ENCODE assay signal across 1 cellular context in genomic region chr17:21214015-21214776, GRCh38.
TF ChIP-seq lines count a peak whose summit lies in the region.

A gene with protein sequence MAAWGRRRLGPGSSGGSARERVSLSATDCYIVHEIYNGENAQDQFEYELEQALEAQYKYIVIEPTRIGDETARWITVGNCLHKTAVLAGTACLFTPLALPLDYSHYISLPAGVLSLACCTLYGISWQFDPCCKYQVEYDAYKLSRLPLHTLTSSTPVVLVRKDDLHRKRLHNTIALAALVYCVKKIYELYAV (minus strand): TSS chr17:21214161. CDS start chr17:21214152, 9 bp downstream.

TF ChIP-seq in HEK293, 187 proteins besides CTCF, POLR2A, EP300 and RAD21 (continued from another document):
- TF ChIP-seq, protein P1, sequence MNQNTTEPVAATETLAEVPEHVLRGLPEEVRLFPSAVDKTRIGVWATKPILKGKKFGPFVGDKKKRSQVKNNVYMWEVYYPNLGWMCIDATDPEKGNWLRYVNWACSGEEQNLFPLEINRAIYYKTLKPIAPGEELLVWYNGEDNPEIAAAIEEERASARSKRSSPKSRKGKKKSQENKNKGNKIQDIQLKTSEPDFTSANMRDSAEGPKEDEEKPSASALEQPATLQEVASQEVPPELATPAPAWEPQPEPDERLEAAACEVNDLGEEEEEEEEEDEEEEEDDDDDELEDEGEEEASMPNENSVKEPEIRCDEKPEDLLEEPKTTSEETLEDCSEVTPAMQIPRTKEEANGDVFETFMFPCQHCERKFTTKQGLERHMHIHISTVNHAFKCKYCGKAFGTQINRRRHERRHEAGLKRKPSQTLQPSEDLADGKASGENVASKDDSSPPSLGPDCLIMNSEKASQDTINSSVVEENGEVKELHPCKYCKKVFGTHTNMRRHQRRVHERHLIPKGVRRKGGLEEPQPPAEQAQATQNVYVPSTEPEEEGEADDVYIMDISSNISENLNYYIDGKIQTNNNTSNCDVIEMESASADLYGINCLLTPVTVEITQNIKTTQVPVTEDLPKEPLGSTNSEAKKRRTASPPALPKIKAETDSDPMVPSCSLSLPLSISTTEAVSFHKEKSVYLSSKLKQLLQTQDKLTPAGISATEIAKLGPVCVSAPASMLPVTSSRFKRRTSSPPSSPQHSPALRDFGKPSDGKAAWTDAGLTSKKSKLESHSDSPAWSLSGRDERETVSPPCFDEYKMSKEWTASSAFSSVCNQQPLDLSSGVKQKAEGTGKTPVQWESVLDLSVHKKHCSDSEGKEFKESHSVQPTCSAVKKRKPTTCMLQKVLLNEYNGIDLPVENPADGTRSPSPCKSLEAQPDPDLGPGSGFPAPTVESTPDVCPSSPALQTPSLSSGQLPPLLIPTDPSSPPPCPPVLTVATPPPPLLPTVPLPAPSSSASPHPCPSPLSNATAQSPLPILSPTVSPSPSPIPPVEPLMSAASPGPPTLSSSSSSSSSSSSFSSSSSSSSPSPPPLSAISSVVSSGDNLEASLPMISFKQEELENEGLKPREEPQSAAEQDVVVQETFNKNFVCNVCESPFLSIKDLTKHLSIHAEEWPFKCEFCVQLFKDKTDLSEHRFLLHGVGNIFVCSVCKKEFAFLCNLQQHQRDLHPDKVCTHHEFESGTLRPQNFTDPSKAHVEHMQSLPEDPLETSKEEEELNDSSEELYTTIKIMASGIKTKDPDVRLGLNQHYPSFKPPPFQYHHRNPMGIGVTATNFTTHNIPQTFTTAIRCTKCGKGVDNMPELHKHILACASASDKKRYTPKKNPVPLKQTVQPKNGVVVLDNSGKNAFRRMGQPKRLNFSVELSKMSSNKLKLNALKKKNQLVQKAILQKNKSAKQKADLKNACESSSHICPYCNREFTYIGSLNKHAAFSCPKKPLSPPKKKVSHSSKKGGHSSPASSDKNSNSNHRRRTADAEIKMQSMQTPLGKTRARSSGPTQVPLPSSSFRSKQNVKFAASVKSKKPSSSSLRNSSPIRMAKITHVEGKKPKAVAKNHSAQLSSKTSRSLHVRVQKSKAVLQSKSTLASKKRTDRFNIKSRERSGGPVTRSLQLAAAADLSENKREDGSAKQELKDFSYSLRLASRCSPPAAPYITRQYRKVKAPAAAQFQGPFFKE (tag by site-specific recombination; IDR thresholded peaks at IDR 0.05; ENCODE audit: borderline replicate concordance): no peak
TF ChIP-seq in HEK293: peak in this region for 51.
